Comparison of ENCODE assay signal across 16 cellular contexts in genomic region chr1:27307851-27308598, GRCh38. TPM values are rescaled to one million over a fixed set of nuclear protein-coding genes. Genes with fewer than 3 reads are reported as not detected.
DNase-seq lines count a peak whose midpoint lies in the region; ATAC-seq and TF ChIP-seq lines count a peak whose summit lies in the region.
"Had no signal": no experiment of that assay in that cellular context is flagged by ENCODE, and none has a peak within 500 bp of the region (broad histone marks: within the 10 kb centered on the region; RNA-seq: fewer than 3 reads in every experiment).

No MANE protein-coding gene starts in this region.

- H3K36me3 Mint-ChIP-seq in WTC11 (no peaks in the 10 kb centered on the region), nephron progenitor cell (ENCODE audit: low read depth) (peaks cover 4% of the 10 kb centered on the region)
- peaks cover 34% of the 10 kb centered on the region for H3K36me3 Mint-ChIP-seq in CD8-positive, alpha-beta T cell

- POLR2A ChIA-PET in WTC11 (lab: Charles Lee) = interaction anchor here (0.6 to 2.6 kb wide), 7 partner anchors 34 to 1361 kb away, joined by 3 to 21 read pairs (median 5); partner anchors contain the start of genes CD164L2, MAP3K6 and SYTL1
- POLR2A ChIA-PET in CD8-positive, alpha-beta T cell (lab: Charles Lee) = interaction anchor here (1.2 kb wide), 1 partner anchor 195 kb away, joined by 3 read pairs; no protein-coding TSS in a partner anchor

- no peaks in the 10 kb centered on the region for H3K36me3 ChIP-seq in H7 (replicated peaks; ENCODE audit: control insufficient read depth, insufficient read depth, low read length)
- peaks cover 14% of the 10 kb centered on the region for H3K36me3 ChIP-seq in CD8-positive, alpha-beta T cell (ENCODE audit: insufficient read depth, low read length)

- H3K27ac ChIP-seq in CD8-positive, alpha-beta T cell (ENCODE audit: low read depth, low read length) = no peak overlapping the region
- H3K27ac ChIP-seq: hepatocyte, tibial artery had no signal

- H3K4me3 Mint-ChIP-seq in WTC11 (0 out of 2 replicates have a peak overlapping the region, but pooled peaks have one; percentile 50), nephron progenitor cell (no peak overlapping the region)
- H3K4me3 Mint-ChIP-seq in CD8-positive, alpha-beta T cell = no peak overlapping the region
- H3K4me3 Mint-ChIP-seq: activated B cell treated with CpG ODN at 0.5 μM for 24 hours; activated T-helper 17 cell treated with anti-CD3 and anti-CD28 coated beads, Interleukin-2, amount 50 U/mL, for 72 hours; central memory CD8-positive, alpha-beta T cell; T-cell had no signal

- DNase-seq in H7 (peak; percentile 59), NCI-H1092 treated with DMSO at 0.1 percent for 48 hours (lab: John Stamatoyannopoulos, UW) (peak; percentile 82), WTC11 (ENCODE audit: low spot score) (no peak), nephron progenitor cell (no peak), OCI-M2 (lab: John Stamatoyannopoulos, UW; ENCODE audit: unreplicated experiment) (no peak), T1000 (lab: John Stamatoyannopoulos, UW) (no peak)
- no peak for DNase-seq in CD8-positive, alpha-beta T cell
- DNase-seq: activated B cell treated with CpG ODN at 0.5 μM for 24 hours; effector memory CD4-positive, alpha-beta T cell; MV-4-11; RPMI8226; T-cell; tibial artery had no signal

- H3K27me3 ChIP-seq in H7 (ENCODE audit: control insufficient read depth, insufficient read depth, low read length) = no peaks in the 10 kb centered on the region
- no peaks in the 10 kb centered on the region for H3K27me3 ChIP-seq in CD8-positive, alpha-beta T cell (ENCODE audit: insufficient read depth, low read length)
- H3K27me3 ChIP-seq: hepatocyte, tibial artery had no signal

- H3K4me1 ChIP-seq in CD8-positive, alpha-beta T cell (ENCODE audit: insufficient read depth, low read length) = no peaks in the 10 kb centered on the region
- H3K4me1 ChIP-seq: tibial artery had no signal

- no peak overlapping the region for H3K4me3 ChIP-seq in H7 (ENCODE audit: insufficient read depth, low read depth, low read length)
- no peak overlapping the region for H3K4me3 ChIP-seq in CD8-positive, alpha-beta T cell (ENCODE audit: low read depth, low read length)
- H3K4me3 ChIP-seq: hepatocyte, tibial artery had no signal

- H3K4me1 Mint-ChIP-seq in WTC11 (peaks cover 23% of the 10 kb centered on the region), nephron progenitor cell (peaks cover 34% of the 10 kb centered on the region)
- no peaks in the 10 kb centered on the region for H3K4me1 Mint-ChIP-seq in CD8-positive, alpha-beta T cell (ENCODE audit: low read depth)
- H3K4me1 Mint-ChIP-seq: activated B cell treated with CpG ODN at 0.5 μM for 24 hours; activated T-helper 17 cell treated with anti-CD3 and anti-CD28 coated beads, Interleukin-2, amount 50 U/mL, for 72 hours; central memory CD8-positive, alpha-beta T cell; T-cell had no signal

- H3K9me3 Mint-ChIP-seq in WTC11 (no peaks in the 10 kb centered on the region), nephron progenitor cell (no peaks in the 10 kb centered on the region)
- no peaks in the 10 kb centered on the region for H3K9me3 Mint-ChIP-seq in CD8-positive, alpha-beta T cell
- H3K9me3 Mint-ChIP-seq: activated B cell treated with CpG ODN at 0.5 μM for 24 hours; activated T-helper 17 cell treated with anti-CD3 and anti-CD28 coated beads, Interleukin-2, amount 50 U/mL, for 72 hours; central memory CD8-positive, alpha-beta T cell; T-cell had no signal

- H3K27ac Mint-ChIP-seq in WTC11 (no peak overlapping the region; the same call in 1 of the 2 replicates), nephron progenitor cell (peak overlapping the region; percentile 69)
- no peak overlapping the region for H3K27ac Mint-ChIP-seq in CD8-positive, alpha-beta T cell
- H3K27ac Mint-ChIP-seq: activated B cell treated with CpG ODN at 0.5 μM for 24 hours; activated T-helper 17 cell treated with anti-CD3 and anti-CD28 coated beads, Interleukin-2, amount 50 U/mL, for 72 hours had no signal

- ATAC-seq in WTC11 = peak; percentile 20
- ATAC-seq in CD8-positive, alpha-beta T cell = no peak
- ATAC-seq: activated T-helper 17 cell treated with anti-CD3 and anti-CD28 coated beads, Interleukin-2, amount 50 U/mL, for 72 hours; T-cell had no signal

- no peaks in the 10 kb centered on the region for H3K9me3 ChIP-seq in CD8-positive, alpha-beta T cell (ENCODE audit: low read length)
- H3K9me3 ChIP-seq: tibial artery had no signal

- intact Hi-C loops in CD8-positive, alpha-beta T cell (cut with DNase I, micrococcal nuclease) = no loop called here

- no peak for TF ChIP-seq CTCF in WTC11 (IDR thresholded peaks at IDR 0.05)
- TF ChIP-seq CTCF in nephron progenitor cell (IDR thresholded peaks at IDR 0.05) = no peak
- no peak for TF ChIP-seq CTCF in CD8-positive, alpha-beta T cell (IDR thresholded peaks at IDR 0.05)

- H3K27me3 Mint-ChIP-seq in WTC11 (ENCODE audit: low read depth) = peaks cover 7% of the 10 kb centered on the region
- peaks cover 17% of the 10 kb centered on the region for H3K27me3 Mint-ChIP-seq in nephron progenitor cell (ENCODE audit: low read depth, poor library complexity)
- H3K27me3 Mint-ChIP-seq in CD8-positive, alpha-beta T cell (ENCODE audit: low read depth) = no peaks in the 10 kb centered on the region
- H3K27me3 Mint-ChIP-seq: activated B cell treated with CpG ODN at 0.5 μM for 24 hours; activated T-helper 17 cell treated with anti-CD3 and anti-CD28 coated beads, Interleukin-2, amount 50 U/mL, for 72 hours; central memory CD8-positive, alpha-beta T cell; T-cell had no signal

- CTCF ChIA-PET in WTC11 (lab: Charles Lee) = interaction anchor here (0.8 to 9.3 kb wide), 33 partner anchors 9 to 361 kb away, joined by 3 to 124 read pairs (median 9); partner anchors contain the start of genes CD164L2, KDF1, MAP3K6 and SYTL1
- CTCF ChIA-PET in CD8-positive, alpha-beta T cell (lab: Charles Lee) = interaction anchor here (0.5 to 4.3 kb wide), 10 partner anchors 11 to 409 kb away, joined by 3 to 38 read pairs (median 5); no protein-coding TSS in a partner anchor

TF ChIP-seq in WTC11, 78 proteins besides CTCF, POLR2A, EP300 and RAD21 (continues in another document):
- TF ChIP-seq SMAD3 (CRISPR knock-in tag; IDR thresholded peaks at IDR 0.05; ENCODE audit: borderline replicate concordance) = no peak
- TF ChIP-seq, protein P1, sequence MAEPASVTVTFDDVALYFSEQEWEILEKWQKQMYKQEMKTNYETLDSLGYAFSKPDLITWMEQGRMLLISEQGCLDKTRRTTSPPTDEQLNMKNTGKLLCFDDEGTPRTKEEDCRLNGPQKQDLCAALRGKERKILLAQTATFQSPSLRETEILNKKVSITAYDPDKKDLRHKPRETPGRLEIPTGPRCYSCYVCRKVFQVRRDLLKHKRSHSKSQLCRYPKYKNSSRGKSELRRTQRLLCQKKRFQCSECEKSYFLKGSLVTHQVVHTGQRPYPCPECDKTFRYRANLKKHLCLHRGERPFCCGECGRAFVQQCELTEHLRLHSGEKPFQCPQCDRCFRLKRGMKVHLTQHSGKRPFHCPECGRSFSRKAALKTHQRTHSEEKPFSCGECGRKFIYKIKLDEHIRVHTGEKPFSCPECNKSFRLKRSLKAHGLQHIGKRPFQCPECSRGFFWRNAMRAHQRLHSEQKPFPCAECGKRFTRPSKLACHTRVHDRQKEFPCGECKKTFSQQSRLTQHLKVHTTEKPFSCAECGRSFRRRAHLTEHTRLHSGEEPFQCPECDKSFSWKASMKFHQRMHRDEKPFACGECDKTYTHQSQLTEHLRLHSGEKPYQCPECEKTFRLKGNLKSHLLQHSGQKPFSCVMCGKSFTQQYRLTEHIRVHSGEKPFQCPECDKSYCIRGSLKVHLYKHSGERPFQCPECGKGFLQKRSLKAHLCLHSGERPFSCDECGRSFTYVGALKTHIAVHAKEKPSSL (CRISPR knock-in tag; conservative IDR thresholded peaks at IDR 0.05) = no peak
- TF ChIP-seq, protein P2, sequence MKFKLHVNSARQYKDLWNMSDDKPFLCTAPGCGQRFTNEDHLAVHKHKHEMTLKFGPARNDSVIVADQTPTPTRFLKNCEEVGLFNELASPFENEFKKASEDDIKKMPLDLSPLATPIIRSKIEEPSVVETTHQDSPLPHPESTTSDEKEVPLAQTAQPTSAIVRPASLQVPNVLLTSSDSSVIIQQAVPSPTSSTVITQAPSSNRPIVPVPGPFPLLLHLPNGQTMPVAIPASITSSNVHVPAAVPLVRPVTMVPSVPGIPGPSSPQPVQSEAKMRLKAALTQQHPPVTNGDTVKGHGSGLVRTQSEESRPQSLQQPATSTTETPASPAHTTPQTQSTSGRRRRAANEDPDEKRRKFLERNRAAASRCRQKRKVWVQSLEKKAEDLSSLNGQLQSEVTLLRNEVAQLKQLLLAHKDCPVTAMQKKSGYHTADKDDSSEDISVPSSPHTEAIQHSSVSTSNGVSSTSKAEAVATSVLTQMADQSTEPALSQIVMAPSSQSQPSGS (CRISPR knock-in tag; IDR thresholded peaks at IDR 0.05; ENCODE audit: borderline replicate concordance, low read depth) = no peak
- no peak for TF ChIP-seq ZNF317 (CRISPR knock-in tag; IDR thresholded peaks at IDR 0.05; ENCODE audit: borderline replicate concordance, low read depth)
- TF ChIP-seq CREM (CRISPR knock-in tag; IDR thresholded peaks at IDR 0.05) = no peak
- no peak for TF ChIP-seq FOXP1 (CRISPR knock-in tag; IDR thresholded peaks at IDR 0.05; ENCODE audit: borderline replicate concordance)
- TF ChIP-seq SP1 (CRISPR knock-in tag; conservative IDR thresholded peaks at IDR 0.05) = no peak
- no peak for TF ChIP-seq KAT7 (CRISPR knock-in tag; IDR thresholded peaks at IDR 0.05; ENCODE audit: borderline replicate concordance)
- TF ChIP-seq ESRRA (CRISPR knock-in tag; IDR thresholded peaks at IDR 0.05; ENCODE audit: borderline replicate concordance) = no peak
- TF ChIP-seq, protein P3, sequence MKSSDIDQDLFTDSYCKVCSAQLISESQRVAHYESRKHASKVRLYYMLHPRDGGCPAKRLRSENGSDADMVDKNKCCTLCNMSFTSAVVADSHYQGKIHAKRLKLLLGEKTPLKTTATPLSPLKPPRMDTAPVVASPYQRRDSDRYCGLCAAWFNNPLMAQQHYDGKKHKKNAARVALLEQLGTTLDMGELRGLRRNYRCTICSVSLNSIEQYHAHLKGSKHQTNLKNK (CRISPR knock-in tag; IDR thresholded peaks at IDR 0.05) = no peak

RNA-seq across cellular contexts. Expression of gene TMEM222, which starts 13.9 kb away (rescaled TPM):
- total RNA-seq in H7 (2014; rRNA removed; shearing (Covaris generic)) = 41.0 and 53.4 TPM in 2 replicates
- 24.9 to 29.8 TPM (median 28.7 TPM) in 3 replicates for total RNA-seq in WTC11 (2021)
- 10 to 100 TPM; 24.1 to 25.2 TPM for total RNA-seq in CD8-positive, alpha-beta T cell

RNA-seq across cellular contexts. Expression of gene SYTL1, which starts 33.8 kb away (rescaled TPM):
- 5.6 and 6.4 TPM in 2 replicates for total RNA-seq in H7 (2014; rRNA removed; shearing (Covaris generic))
- 18.0 to 19.7 TPM (median 18.5 TPM) in 3 replicates for total RNA-seq in WTC11 (2021)
- total RNA-seq in CD8-positive, alpha-beta T cell = 100 to 1,000 TPM; 103 to 113 TPM

RNA-seq across cellular contexts. Expression of gene MAP3K6, which starts 58.7 kb away (rescaled TPM):
- total RNA-seq in H7 (2014; rRNA removed; shearing (Covaris generic)) = 10.7 and 14.6 TPM in 2 replicates
- 13.3 to 15.0 TPM (median 14.0 TPM) in 3 replicates for total RNA-seq in WTC11 (2021)
- total RNA-seq in CD8-positive, alpha-beta T cell = 10 to 100 TPM; 17.5 to 19.9 TPM

Comparison
In these comparisons a context has a peak if more than half of its experiments do, and no peak if none do; other contexts are left out.
1. DNase-seq: peak in H7 (single experiment) and NCI-H1092 treated with DMSO at 0.1 percent for 48 hours (single experiment); none in WTC11 (single experiment), nephron progenitor cell (single experiment), CD8-positive, alpha-beta T cell (0 of 7), OCI-M2 (single experiment) and T1000 (single experiment).